Comparison of ENCODE assay signal across 17 cellular contexts in genomic region chr11:130729678-130730300, GRCh38.
"Had no signal": no experiment of that assay in that cellular context is flagged by ENCODE, and none has a peak within 500 bp of the region (broad histone marks: within the 10 kb centered on the region; RNA-seq: fewer than 3 reads in every experiment).

No MANE protein-coding gene starts in this region.

- H3K4me1 Mint-ChIP-seq: naive thymus-derived CD8-positive, alpha-beta T cell had no signal

- H3K4me1 ChIP-seq: upper lobe of left lung, uterus had no signal

- ATAC-seq: gastroesophageal sphincter; left lobe of liver; mucosa of descending colon; naive thymus-derived CD8-positive, alpha-beta T cell had no signal

- H3K4me3 Mint-ChIP-seq: naive thymus-derived CD8-positive, alpha-beta T cell had no signal

- H3K27me3 ChIP-seq: gastroesophageal sphincter, neutrophil, suprapubic skin, thyroid gland, upper lobe of left lung, uterus had no signal

- DNase-seq: erythroblast; foreskin fibroblast; glutamatergic neuron; islet precursor cell; mucosa of descending colon; naive thymus-derived CD8-positive, alpha-beta T cell; posterior cingulate gyrus; small intestine; stimulated activated CD4-positive, alpha-beta T cell treated with anti-CD3 and anti-CD28 coated beads, Interleukin-12 subunit alpha, Interleukin-12 subunit beta, amount 100 ng/mL, for 4 hours; stimulated activated naive CD4-positive, alpha-beta T cell; thyroid gland; upper lobe of left lung; uterus had no signal

- H3K9me3 ChIP-seq: neutrophil, thyroid gland, uterus had no signal

- H3K36me3 ChIP-seq: gastroesophageal sphincter, neutrophil, suprapubic skin, thyroid gland, upper lobe of left lung, uterus had no signal

- H3K4me3 ChIP-seq: gastroesophageal sphincter, mucosa of descending colon, suprapubic skin, thyroid gland, upper lobe of left lung, uterus had no signal

- H3K27ac ChIP-seq: gastroesophageal sphincter, neutrophil, suprapubic skin, thyroid gland, upper lobe of left lung, uterus had no signal

- H3K27ac Mint-ChIP-seq: naive thymus-derived CD8-positive, alpha-beta T cell had no signal
